Comparison of ENCODE assay signal across 21 cellular contexts in genomic region chr14:72680853-72681640, GRCh38.
"Had no signal": no experiment of that assay in that cellular context is flagged by ENCODE, and none has a peak within 500 bp of the region (broad histone marks: within the 10 kb centered on the region; RNA-seq: fewer than 3 reads in every experiment).

No MANE protein-coding gene starts in this region.

- H3K27me3 Mint-ChIP-seq: stimulated activated naive CD8-positive, alpha-beta T cell treated with anti-CD3 and anti-CD28 coated beads, Interleukin-15, Interleukin-2, amounts not matched to agents 100 ng/mL and 50 ng/mL, for 24 hours had no signal

- H3K4me3 Mint-ChIP-seq: activated CD4-positive, alpha-beta T cell treated with anti-CD3 and anti-CD28 coated beads, Interleukin-2, amount 10 ng/mL, durations not matched to agents 7 days and 5 days; activated naive CD4-positive, alpha-beta T cell treated with anti-CD3 and anti-CD28 coated beads, Interleukin-2, amount 50 U/mL, for 24 hours; activated T-cell treated with anti-CD3 and anti-CD28 coated beads, Interleukin-2, amount 50 U/mL, for 4 hours; effector memory CD8-positive, alpha-beta T cell; stimulated activated naive CD8-positive, alpha-beta T cell treated with anti-CD3 and anti-CD28 coated beads, Interleukin-15, Interleukin-2, amounts not matched to agents 100 ng/mL and 50 ng/mL, for 24 hours; type B pancreatic cell had no signal

- H3K4me1 ChIP-seq: left lung, right lobe of liver, suprapubic skin had no signal

- DNase-seq: activated CD4-positive, alpha-beta T cell treated with anti-CD3 and anti-CD28 coated beads, Interleukin-2, amount 10 ng/mL, durations not matched to agents 7 days and 5 days; activated CD4-positive, CD25-positive, alpha-beta regulatory T cell; activated CD8-positive, alpha-beta memory T cell treated with anti-CD3 and anti-CD28 coated beads, Interleukin-2, amount 50 U/mL, for 4 hours; activated effector memory CD4-positive, alpha-beta T cell treated with Interleukin-2 at 50 U/mL for 16 hours; activated T-cell treated with anti-CD3 and anti-CD28 coated beads, Interleukin-2, amount 50 U/mL, for 4 hours; effector memory CD8-positive, alpha-beta T cell; foreskin fibroblast; hypothalamus; kidney; left lung; ovary; psoas muscle; right lobe of liver; small intestine; stimulated activated CD4-positive, alpha-beta T cell treated with anti-CD3 and anti-CD28 coated beads, Interleukin-15, amount 100 ng/mL, for 24 hours; stimulated activated CD4-positive, alpha-beta T cell treated with anti-CD3 and anti-CD28 coated beads, Interleukin-2, amount 100 ng/mL, for 48 hours had no signal

- H3K36me3 ChIP-seq: left lung, ovary, right lobe of liver, suprapubic skin had no signal

- H3K9me3 ChIP-seq: left lung, psoas muscle, right lobe of liver, suprapubic skin had no signal

- H3K4me3 ChIP-seq: cardiac muscle cell, left lung, ovary, psoas muscle, right lobe of liver, suprapubic skin had no signal

- H3K27me3 ChIP-seq: cardiac muscle cell, ovary, right lobe of liver had no signal

- H3K27ac ChIP-seq: cardiac muscle cell, left lung, ovary, psoas muscle, right lobe of liver, suprapubic skin had no signal

- H3K27ac Mint-ChIP-seq: activated CD4-positive, alpha-beta T cell treated with anti-CD3 and anti-CD28 coated beads, Interleukin-2, amount 10 ng/mL, durations not matched to agents 7 days and 5 days; activated naive CD4-positive, alpha-beta T cell treated with anti-CD3 and anti-CD28 coated beads, Interleukin-2, amount 50 U/mL, for 24 hours; effector memory CD8-positive, alpha-beta T cell; stimulated activated naive CD8-positive, alpha-beta T cell treated with anti-CD3 and anti-CD28 coated beads, Interleukin-15, Interleukin-2, amounts not matched to agents 100 ng/mL and 50 ng/mL, for 24 hours; type B pancreatic cell had no signal

- H3K9me3 Mint-ChIP-seq: activated naive CD4-positive, alpha-beta T cell treated with anti-CD3 and anti-CD28 coated beads, Interleukin-2, amount 50 U/mL, for 24 hours; activated T-cell treated with anti-CD3 and anti-CD28 coated beads, Interleukin-2, amount 50 U/mL, for 4 hours; effector memory CD8-positive, alpha-beta T cell; stimulated activated naive CD8-positive, alpha-beta T cell treated with anti-CD3 and anti-CD28 coated beads, Interleukin-15, Interleukin-2, amounts not matched to agents 100 ng/mL and 50 ng/mL, for 24 hours had no signal

- ATAC-seq: activated T-cell treated with anti-CD3 and anti-CD28 coated beads, Interleukin-2, amount 50 U/mL, for 4 hours; effector memory CD8-positive, alpha-beta T cell; left lung; psoas muscle; right lobe of liver had no signal

- H3K4me1 Mint-ChIP-seq: activated CD4-positive, alpha-beta T cell treated with anti-CD3 and anti-CD28 coated beads, Interleukin-2, amount 10 ng/mL, durations not matched to agents 7 days and 5 days; activated naive CD4-positive, alpha-beta T cell treated with anti-CD3 and anti-CD28 coated beads, Interleukin-2, amount 50 U/mL, for 24 hours had no signal
